ENCODE assay signal across 25 cellular contexts in genomic region chr19:28136796-28137195, GRCh38.
"Had no signal": no experiment of that assay in that cellular context is flagged by ENCODE, and none has a peak within 500 bp of the region (broad histone marks: within the 10 kb centered on the region; RNA-seq: fewer than 3 reads in every experiment).

No MANE protein-coding gene starts in this region.

- H3K9me3 Mint-ChIP-seq: neural progenitor cell, type B pancreatic cell had no signal

- H3K4me1 Mint-ChIP-seq: naive thymus-derived CD8-positive, alpha-beta T cell; nephron progenitor cell; stimulated activated effector memory CD8-positive, alpha-beta T cell treated with anti-CD3 and anti-CD28 coated beads, Interleukin-12 subunit alpha, Interleukin-12 subunit beta, amount 100 ng/mL, for 72 hours; stimulated activated naive B cell treated with anti-CD40 and anti-IgM and Interleukin-4, amounts not matched to agents 10 μg/mL and 1 μg/mL and 100 μg/mL, for 72 hours had no signal

- H3K36me3 Mint-ChIP-seq: naive thymus-derived CD8-positive, alpha-beta T cell; natural killer cell treated with Interleukin-12 subunit alpha and Interleukin-12 subunit beta and Interleukin-15 and Interleukin-18, amount 100 ng/mL, for 72 hours; neural progenitor cell; stimulated activated effector memory CD8-positive, alpha-beta T cell treated with anti-CD3 and anti-CD28 coated beads, Interleukin-12 subunit alpha, Interleukin-12 subunit beta, amount 100 ng/mL, for 72 hours; stimulated activated naive B cell treated with anti-CD40 and anti-IgM and Interleukin-4, amounts not matched to agents 10 μg/mL and 1 μg/mL and 100 μg/mL, for 72 hours; type B pancreatic cell had no signal

- H3K27ac Mint-ChIP-seq: naive thymus-derived CD8-positive, alpha-beta T cell; natural killer cell treated with Interleukin-12 subunit alpha and Interleukin-12 subunit beta and Interleukin-15 and Interleukin-18, amount 100 ng/mL, for 72 hours; nephron progenitor cell; neural progenitor cell; progenitor cell of endocrine pancreas; stimulated activated effector memory CD8-positive, alpha-beta T cell treated with anti-CD3 and anti-CD28 coated beads, Interleukin-12 subunit alpha, Interleukin-12 subunit beta, amount 100 ng/mL, for 72 hours; stimulated activated naive B cell treated with anti-CD40 and anti-IgM and Interleukin-4, amounts not matched to agents 10 μg/mL and 1 μg/mL and 100 μg/mL, for 72 hours; stimulated activated naive CD8-positive, alpha-beta T cell treated with anti-CD3 and anti-CD28 coated beads, Interleukin-15, Interleukin-2, amounts not matched to agents 100 ng/mL and 50 ng/mL, for 24 hours; type B pancreatic cell had no signal

- H3K27me3 Mint-ChIP-seq: stimulated activated naive B cell treated with anti-CD40 and anti-IgM and Interleukin-4, amounts not matched to agents 10 μg/mL and 1 μg/mL and 100 μg/mL, for 72 hours; stimulated activated naive CD8-positive, alpha-beta T cell treated with anti-CD3 and anti-CD28 coated beads, Interleukin-15, Interleukin-2, amounts not matched to agents 100 ng/mL and 50 ng/mL, for 24 hours had no signal

- ATAC-seq: naive thymus-derived CD8-positive, alpha-beta T cell; natural killer cell treated with Interleukin-12 subunit alpha and Interleukin-12 subunit beta and Interleukin-15 and Interleukin-18, amount 100 ng/mL, for 72 hours; psoas muscle; right cardiac atrium; right lobe of liver; stimulated activated effector memory CD8-positive, alpha-beta T cell treated with anti-CD3 and anti-CD28 coated beads, Interleukin-12 subunit alpha, Interleukin-12 subunit beta, amount 100 ng/mL, for 72 hours; stimulated activated naive B cell treated with anti-CD40 and anti-IgM and Interleukin-4, amounts not matched to agents 10 μg/mL and 1 μg/mL and 100 μg/mL, for 72 hours; upper lobe of right lung had no signal

- FAIRE-seq: small intestine had no signal

- H3K4me3 Mint-ChIP-seq: naive thymus-derived CD8-positive, alpha-beta T cell; natural killer cell treated with Interleukin-12 subunit alpha and Interleukin-12 subunit beta and Interleukin-15 and Interleukin-18, amount 100 ng/mL, for 72 hours; nephron progenitor cell; neural progenitor cell; stimulated activated effector memory CD8-positive, alpha-beta T cell treated with anti-CD3 and anti-CD28 coated beads, Interleukin-12 subunit alpha, Interleukin-12 subunit beta, amount 100 ng/mL, for 72 hours; stimulated activated naive B cell treated with anti-CD40 and anti-IgM and Interleukin-4, amounts not matched to agents 10 μg/mL and 1 μg/mL and 100 μg/mL, for 72 hours; stimulated activated naive CD8-positive, alpha-beta T cell treated with anti-CD3 and anti-CD28 coated beads, Interleukin-15, Interleukin-2, amounts not matched to agents 100 ng/mL and 50 ng/mL, for 24 hours; type B pancreatic cell had no signal

- DNase-seq: naive thymus-derived CD8-positive, alpha-beta T cell; nephron progenitor cell; occipital lobe; ovary; posterior cingulate gyrus; psoas muscle; right cardiac atrium; right lobe of liver; sigmoid colon; small intestine; stimulated activated CD4-positive, alpha-beta T cell treated with anti-CD3 and anti-CD28 coated beads, Interleukin-15, amount 100 ng/mL, for 24 hours; stimulated activated CD4-positive, alpha-beta T cell treated with anti-CD3 and anti-CD28 coated beads, Interleukin-2, amount 100 ng/mL, for 24 hours; stimulated activated CD4-positive, alpha-beta T cell treated with anti-CD3 and anti-CD28 coated beads, Interleukin-2, amount 100 ng/mL, for 48 hours; stimulated activated CD4-positive, alpha-beta T cell treated with anti-CD3 and anti-CD28 coated beads, Interleukin-4, amount 100 ng/mL, for 24 hours; stimulated activated naive B cell treated with anti-CD40 and anti-IgM and Interleukin-4, amounts not matched to agents 10 μg/mL and 1 μg/mL and 100 μg/mL, for 72 hours; stimulated activated naive CD4-positive, alpha-beta T cell treated with Interleukin-2 at 50 U/mL for 16 hours; stomach; thyroid gland; upper lobe of right lung had no signal
